ENCODE assay signal across 9 cellular contexts in the genomic region with DNA sequence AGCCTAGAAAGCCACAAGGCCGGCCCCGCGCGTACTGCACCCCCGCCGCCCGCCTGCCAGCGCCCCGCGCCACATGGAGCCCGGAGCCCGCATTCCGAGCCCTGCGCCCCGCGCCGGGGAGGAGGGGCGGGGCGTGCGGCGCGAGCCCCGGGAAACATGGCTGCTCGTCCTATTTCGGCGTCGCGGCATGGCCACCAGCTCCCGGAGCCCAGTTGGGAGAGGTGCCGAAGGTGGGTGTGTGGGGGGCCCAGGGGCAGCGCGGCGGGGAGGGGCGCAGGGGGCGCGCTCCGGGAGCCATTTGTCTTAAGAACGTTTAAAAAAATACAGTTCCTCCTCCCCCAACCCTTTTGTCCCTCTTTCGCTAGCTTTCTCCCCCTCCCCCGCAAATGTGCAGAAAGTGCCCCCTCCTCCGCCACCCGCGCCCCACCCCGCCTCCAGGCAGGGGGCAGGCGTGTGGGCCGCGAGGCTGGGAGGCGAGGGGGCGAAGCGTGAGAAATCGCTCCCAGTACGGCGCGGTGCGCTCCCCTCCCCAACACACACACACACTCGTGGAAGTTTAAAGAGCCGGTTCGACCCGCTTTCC. TPM values are rescaled to one million over a fixed set of nuclear protein-coding genes. Genes with fewer than 3 reads are reported as not detected.
DNase-seq lines count a peak whose midpoint lies in the region; ATAC-seq, FAIRE-seq and TF ChIP-seq lines count a peak whose summit lies in the region.
"Had no signal": no experiment of that assay in that cellular context is flagged by ENCODE, and none has a peak within 500 bp of the region (broad histone marks: within the 10 kb centered on the region; RNA-seq: fewer than 3 reads in every experiment).

No MANE protein-coding gene starts in this region.

- no peaks in the 10 kb centered on the region for H3K9me3 ChIP-seq in neural cell (ENCODE audit: low read length)

- H4K20me1 ChIP-seq in neural cell (ENCODE audit: insufficient read depth): no peaks in the 10 kb centered on the region

- H3K27ac ChIP-seq in neural cell (ENCODE audit: low read length): peak overlapping the region; percentile 98

- H3K79me2 ChIP-seq in neural cell (replicated peaks; ENCODE audit: insufficient read depth, low read length): peaks cover 76% of the 10 kb centered on the region

- H3K36me3 ChIP-seq in neural cell (ENCODE audit: insufficient read depth, low read length): no peaks in the 10 kb centered on the region

- peak overlapping the region; percentile 94 for H3K9ac ChIP-seq in neural cell (ENCODE audit: low read length)

- TF ChIP-seq CTCF in neural cell (IDR thresholded peaks at IDR 0.05; ENCODE audit: poor library complexity, severe bottlenecking): no peak

- peak; percentile 58 for FAIRE-seq in HTR-8/SVneo (lab: Jason Lieb, UNC)
- FAIRE-seq in RCC 7860 (lab: Jason Lieb, UNC): no peak
- FAIRE-seq: endometrium had no signal

- peak overlapping the region; percentile 91 for H3K4me3 ChIP-seq in neural cell (ENCODE audit: low read length)

- no peaks in the 10 kb centered on the region for H3K27me3 ChIP-seq in neural cell (ENCODE audit: insufficient read depth, low read depth, low read length)

- peak; percentile 84 for DNase-seq in D341Med (ENCODE audit: low spot score)
- DNase-seq in HTR-8/SVneo (ENCODE audit: insufficient read length, low spot score): peak; percentile 67
- DNase-seq in RCC 7860 (ENCODE audit: low spot score): peak; percentile 53
- DNase-seq in activated effector memory CD4-positive, alpha-beta T cell treated with anti-CD3 and anti-CD28 coated beads, Interleukin-2, amount 50 U/mL, for 16 hours: peak; percentile 89
- DNase-seq in fibroblast of the conjunctiva (ENCODE audit: low read depth): peak; percentile 56
- peak; percentile 51 for DNase-seq in superior temporal gyrus (ENCODE audit: extremely low spot score)

- no peak for TF ChIP-seq EP300 in neural cell (conservative IDR thresholded peaks at IDR 0.05; ENCODE audit: poor library complexity, severe bottlenecking)

- H3K4me2 ChIP-seq in neural cell (ENCODE audit: low read length): no peak overlapping the region

- TF ChIP-seq RAD21 in neural cell (conservative IDR thresholded peaks at IDR 0.05): no peak

- no peak for ATAC-seq in GM18867 (IDR thresholded peaks at IDR 0.05; ENCODE audit: unreplicated experiment)

- H3K9me2 ChIP-seq in neural cell (ENCODE audit: insufficient read depth, low read length): no peaks in the 10 kb centered on the region

- peak overlapping the region; percentile 27 for H2AFZ ChIP-seq in neural cell (ENCODE audit: low read depth, low read length)

- H3F3A ChIP-seq in neural cell (ENCODE audit: insufficient read depth, low read length, poor library complexity, severe bottlenecking): peaks cover 11% of the 10 kb centered on the region

TF ChIP-seq in neural cell, 6 proteins besides CTCF, POLR2A, EP300 and RAD21:
- TF ChIP-seq SMC3 (conservative IDR thresholded peaks at IDR 0.05; ENCODE audit: poor library complexity) (no peak), POLR2AphosphoS5 (IDR thresholded peaks at IDR 0.05) (peak; percentile 50), EZH2 (IDR thresholded peaks at IDR 0.05; ENCODE audit: borderline replicate concordance, insufficient read depth, low read length, poor library complexity, severe bottlenecking) (no peak), MXI1 (conservative IDR thresholded peaks at IDR 0.05; ENCODE audit: poor library complexity, severe bottlenecking) (peak; percentile 79), TAF1 (IDR thresholded peaks at IDR 0.05; ENCODE audit: low read depth) (peak; percentile 91)
- TF ChIP-seq, protein P1, sequence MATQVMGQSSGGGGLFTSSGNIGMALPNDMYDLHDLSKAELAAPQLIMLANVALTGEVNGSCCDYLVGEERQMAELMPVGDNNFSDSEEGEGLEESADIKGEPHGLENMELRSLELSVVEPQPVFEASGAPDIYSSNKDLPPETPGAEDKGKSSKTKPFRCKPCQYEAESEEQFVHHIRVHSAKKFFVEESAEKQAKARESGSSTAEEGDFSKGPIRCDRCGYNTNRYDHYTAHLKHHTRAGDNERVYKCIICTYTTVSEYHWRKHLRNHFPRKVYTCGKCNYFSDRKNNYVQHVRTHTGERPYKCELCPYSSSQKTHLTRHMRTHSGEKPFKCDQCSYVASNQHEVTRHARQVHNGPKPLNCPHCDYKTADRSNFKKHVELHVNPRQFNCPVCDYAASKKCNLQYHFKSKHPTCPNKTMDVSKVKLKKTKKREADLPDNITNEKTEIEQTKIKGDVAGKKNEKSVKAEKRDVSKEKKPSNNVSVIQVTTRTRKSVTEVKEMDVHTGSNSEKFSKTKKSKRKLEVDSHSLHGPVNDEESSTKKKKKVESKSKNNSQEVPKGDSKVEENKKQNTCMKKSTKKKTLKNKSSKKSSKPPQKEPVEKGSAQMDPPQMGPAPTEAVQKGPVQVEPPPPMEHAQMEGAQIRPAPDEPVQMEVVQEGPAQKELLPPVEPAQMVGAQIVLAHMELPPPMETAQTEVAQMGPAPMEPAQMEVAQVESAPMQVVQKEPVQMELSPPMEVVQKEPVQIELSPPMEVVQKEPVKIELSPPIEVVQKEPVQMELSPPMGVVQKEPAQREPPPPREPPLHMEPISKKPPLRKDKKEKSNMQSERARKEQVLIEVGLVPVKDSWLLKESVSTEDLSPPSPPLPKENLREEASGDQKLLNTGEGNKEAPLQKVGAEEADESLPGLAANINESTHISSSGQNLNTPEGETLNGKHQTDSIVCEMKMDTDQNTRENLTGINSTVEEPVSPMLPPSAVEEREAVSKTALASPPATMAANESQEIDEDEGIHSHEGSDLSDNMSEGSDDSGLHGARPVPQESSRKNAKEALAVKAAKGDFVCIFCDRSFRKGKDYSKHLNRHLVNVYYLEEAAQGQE (IDR thresholded peaks at IDR 0.05; ENCODE audit: borderline replicate concordance): peak; percentile 76

RNA-seq across cellular contexts. Expression of a gene that starts 2.5 kb away (rescaled TPM):
- 181 and 190 TPM in 2 replicates for polyA plus RNA-seq in neural cell
- 130 and 157 TPM in 2 replicates for polyA minus RNA-seq in neural cell
